1 cellular context compared by ENCODE assay signal in the genomic region with DNA sequence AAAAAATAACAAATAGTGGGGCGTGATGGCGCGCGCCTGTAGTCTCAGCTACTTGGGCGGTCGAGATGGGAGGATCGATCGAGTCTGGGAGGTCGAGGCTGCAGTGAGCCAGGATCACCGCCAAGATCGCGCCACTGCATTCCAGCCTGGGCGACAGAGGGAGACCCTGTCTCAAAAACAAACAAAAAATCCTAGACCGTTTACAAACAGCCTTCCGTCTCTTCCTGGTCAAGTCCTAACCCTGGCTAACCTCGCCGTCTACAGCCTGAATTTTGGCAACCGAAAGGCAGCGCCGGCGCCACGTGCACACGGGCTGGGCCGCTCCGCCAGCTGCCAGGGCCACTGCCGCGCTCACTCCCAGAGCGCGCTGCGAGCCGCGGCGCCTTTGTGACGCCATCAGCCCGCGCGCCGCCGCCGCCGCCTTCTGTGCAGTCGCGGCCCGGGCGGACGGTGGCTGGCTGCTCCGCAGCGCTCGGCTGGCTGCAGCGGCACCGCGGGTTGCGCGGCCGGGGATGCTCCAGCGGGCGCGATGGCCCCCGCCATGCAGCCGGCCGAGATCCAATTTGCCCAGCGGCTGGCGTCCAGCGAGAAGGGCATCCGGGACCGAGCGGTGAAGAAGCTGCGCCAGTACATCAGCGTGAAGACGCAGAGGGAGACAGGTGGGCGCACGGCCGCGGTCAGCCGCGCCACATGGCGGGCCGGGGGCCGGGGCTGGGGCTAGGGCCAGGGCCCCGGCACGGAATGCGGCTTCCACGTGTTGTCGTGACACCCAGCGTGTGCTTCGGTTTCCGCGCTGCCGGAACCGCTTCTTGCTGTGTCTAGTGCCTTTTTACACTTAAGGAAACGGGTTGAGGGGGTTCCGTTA.
TF ChIP-seq lines count a peak whose summit lies in the region.

TSS of gene HSF2BP (minus strand) at position 353 of the 865 bp plus-strand sequence. CDS start 1,392 bp downstream, outside the sequence.
TSS of gene RRP1B (plus strand) at position 425 of the 865 bp plus-strand sequence. CDS start at position 530, 105 bp downstream.

TF ChIP-seq in HCT116, 20 proteins besides CTCF, POLR2A, EP300 and RAD21 (continued from another document):
- TF ChIP-seq CEBPB (IDR thresholded peaks at IDR 0.05; ENCODE audit: low read depth), result no peak
- TF ChIP-seq, protein P1, sequence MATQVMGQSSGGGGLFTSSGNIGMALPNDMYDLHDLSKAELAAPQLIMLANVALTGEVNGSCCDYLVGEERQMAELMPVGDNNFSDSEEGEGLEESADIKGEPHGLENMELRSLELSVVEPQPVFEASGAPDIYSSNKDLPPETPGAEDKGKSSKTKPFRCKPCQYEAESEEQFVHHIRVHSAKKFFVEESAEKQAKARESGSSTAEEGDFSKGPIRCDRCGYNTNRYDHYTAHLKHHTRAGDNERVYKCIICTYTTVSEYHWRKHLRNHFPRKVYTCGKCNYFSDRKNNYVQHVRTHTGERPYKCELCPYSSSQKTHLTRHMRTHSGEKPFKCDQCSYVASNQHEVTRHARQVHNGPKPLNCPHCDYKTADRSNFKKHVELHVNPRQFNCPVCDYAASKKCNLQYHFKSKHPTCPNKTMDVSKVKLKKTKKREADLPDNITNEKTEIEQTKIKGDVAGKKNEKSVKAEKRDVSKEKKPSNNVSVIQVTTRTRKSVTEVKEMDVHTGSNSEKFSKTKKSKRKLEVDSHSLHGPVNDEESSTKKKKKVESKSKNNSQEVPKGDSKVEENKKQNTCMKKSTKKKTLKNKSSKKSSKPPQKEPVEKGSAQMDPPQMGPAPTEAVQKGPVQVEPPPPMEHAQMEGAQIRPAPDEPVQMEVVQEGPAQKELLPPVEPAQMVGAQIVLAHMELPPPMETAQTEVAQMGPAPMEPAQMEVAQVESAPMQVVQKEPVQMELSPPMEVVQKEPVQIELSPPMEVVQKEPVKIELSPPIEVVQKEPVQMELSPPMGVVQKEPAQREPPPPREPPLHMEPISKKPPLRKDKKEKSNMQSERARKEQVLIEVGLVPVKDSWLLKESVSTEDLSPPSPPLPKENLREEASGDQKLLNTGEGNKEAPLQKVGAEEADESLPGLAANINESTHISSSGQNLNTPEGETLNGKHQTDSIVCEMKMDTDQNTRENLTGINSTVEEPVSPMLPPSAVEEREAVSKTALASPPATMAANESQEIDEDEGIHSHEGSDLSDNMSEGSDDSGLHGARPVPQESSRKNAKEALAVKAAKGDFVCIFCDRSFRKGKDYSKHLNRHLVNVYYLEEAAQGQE (IDR thresholded peaks at IDR 0.05; ENCODE audit: low read depth), result no peak
- TF ChIP-seq SIN3A (IDR thresholded peaks at IDR 0.05; ENCODE audit: low read depth), result peak; percentile 81; the same call in 1 of the 2 replicates
- peak; percentile 92 for TF ChIP-seq ZFX (IDR thresholded peaks at IDR 0.05)
- peak; percentile 73 for TF ChIP-seq CBX3 (IDR thresholded peaks at IDR 0.05; ENCODE audit: low read depth)
- peak; percentile 98 for TF ChIP-seq TCF7L2 (IDR thresholded peaks at IDR 0.05; ENCODE audit: borderline replicate concordance, extremely low read depth, insufficient read depth, insufficient read length)
- TF ChIP-seq SRF (IDR thresholded peaks at IDR 0.05; ENCODE audit: low read depth), result peak; percentile 84
- peak; percentile 63 for TF ChIP-seq YY1 (IDR thresholded peaks at IDR 0.05; ENCODE audit: extremely low read depth, insufficient replicate concordance, low read depth, low read length)
- no peak for TF ChIP-seq SP1 (IDR thresholded peaks at IDR 0.05; ENCODE audit: low read depth)
- TF ChIP-seq POLR2AphosphoS5 (IDR thresholded peaks at IDR 0.05; ENCODE audit: low read depth, low read length), result peak; percentile 84
